27 cellular contexts compared by ENCODE assay signal in the genomic region with DNA sequence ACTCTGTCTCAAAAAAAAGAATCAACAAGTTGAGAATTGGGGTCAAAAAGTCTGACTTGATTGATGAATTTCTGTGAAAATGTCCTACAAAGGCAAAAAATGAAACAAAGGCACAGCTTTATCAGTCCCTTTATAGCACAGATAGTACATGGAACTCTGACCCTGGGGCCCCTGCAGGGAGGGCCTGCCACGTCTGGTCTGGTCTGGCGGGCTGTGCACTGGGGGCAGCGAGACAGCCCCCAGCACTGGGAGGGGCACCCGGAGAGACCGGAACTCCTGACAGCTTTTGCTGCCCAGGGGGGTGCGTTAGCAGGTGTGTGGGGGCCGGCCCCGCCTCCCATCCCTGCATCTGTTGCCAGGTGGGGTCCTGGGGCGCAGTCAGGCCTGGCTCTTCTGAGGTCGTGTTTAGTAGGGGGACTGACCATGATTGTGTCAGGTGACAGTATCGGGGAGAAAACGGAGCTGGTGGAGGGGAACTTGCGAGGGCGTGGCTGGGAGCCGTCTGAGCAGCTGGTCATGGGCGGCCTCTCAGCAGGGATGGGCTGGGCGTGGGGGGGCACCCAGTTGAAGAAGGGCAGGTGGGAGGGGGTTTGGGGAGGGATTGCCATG. TPM values are rescaled to one million over a fixed set of nuclear protein-coding genes. Genes with fewer than 3 reads are reported as not detected.
A peak's percentile ranks its signal among the peaks of the same experiment; 100 is the strongest.
DNase-seq lines count a peak whose midpoint lies in the region; ATAC-seq, FAIRE-seq and TF ChIP-seq lines count a peak whose summit lies in the region.
"Had no signal": no experiment of that assay in that cellular context is flagged by ENCODE, and none has a peak within 500 bp of the region (broad histone marks: within the 10 kb centered on the region; RNA-seq: fewer than 3 reads in every experiment).

No MANE protein-coding gene starts in this region.

- CTCF ChIA-PET in K562 (lab: Yijun Ruan, JAX; ENCODE audit: low intra/inter-chr PET ratio) = no interaction called here
- CTCF ChIA-PET in naive thymus-derived CD4-positive, alpha-beta T cell (lab: Charles Lee) = no interaction called here

- intact Hi-C loops in K562 (cut with micrococcal nuclease) = no loop called here
- intact Hi-C loops in naive thymus-derived CD4-positive, alpha-beta T cell (cut with micrococcal nuclease) = no loop called here

- H3K9ac ChIP-seq in K562 (ENCODE audit: insufficient read depth in 1 of 2, low read depth in 2 of 2, low read length in 2 of 2) = no peak overlapping the region; a peak in 1 of 4 replicates

- DNase-seq in T-helper 2 cell treated with Interferon-gamma antibody and Interleukin-4, amounts not matched to agents 5 μg/mL and 100 μg/mL, for 36 hours (ENCODE audit: low spot score) = no peak
- DNase-seq in T-helper 2 cell (no peak), GM12891 (ENCODE audit: insufficient read length, low spot score) (peak; percentile 68), K562 (ENCODE audit: extremely low read depth in 1 of 4, low spot score in 3 of 4) (no peak), retina (no peak), H7 (no peak)
- DNase-seq in naive thymus-derived CD4-positive, alpha-beta T cell = no peak
- DNase-seq: 8988T; activated CD4-positive, alpha-beta T cell treated with anti-CD3 and anti-CD28 coated beads for 48 hours; activated naive CD4-positive, alpha-beta T cell; activated T-cell treated with anti-CD3 and anti-CD28 coated beads, Interleukin-2, amount 50 U/mL, for 4 hours; amygdala; CD4-positive, alpha-beta memory T cell; effector CD8-positive, alpha-beta T cell; glutamatergic neuron; H9; kidney; lower lobe of right lung; NCI-H2081; stimulated activated CD4-positive, alpha-beta T cell treated with anti-CD3 and anti-CD28 coated beads, Interleukin-4, amount 100 ng/mL, for 24 hours had no signal

- H3K4me1 Mint-ChIP-seq in T-helper 2 cell treated with Interferon-gamma antibody and Interleukin-4, amounts not matched to agents 5 μg/mL and 100 μg/mL, for 36 hours (ENCODE audit: low read depth) = peaks cover 16% of the 10 kb centered on the region
- H3K4me1 Mint-ChIP-seq in naive thymus-derived CD4-positive, alpha-beta T cell = peaks cover 24 to 36% (median 25%) of the 10 kb centered on the region in 7 donors
- H3K4me1 Mint-ChIP-seq: H9 had no signal

- no peak overlapping the region for H3K4me3 ChIP-seq in K562
- H3K4me3 ChIP-seq in naive thymus-derived CD4-positive, alpha-beta T cell (ENCODE audit: low read length) = no peak overlapping the region
- no peak overlapping the region for H3K4me3 ChIP-seq in H7 (ENCODE audit: insufficient read depth, low read depth, low read length)
- H3K4me3 ChIP-seq: lower lobe of right lung had no signal

- H3K36me3 Mint-ChIP-seq in T-helper 2 cell treated with Interferon-gamma antibody and Interleukin-4, amounts not matched to agents 5 μg/mL and 100 μg/mL, for 36 hours (ENCODE audit: low read depth) = peaks cover 7% of the 10 kb centered on the region
- peaks cover 0 to 8% (median 3%) of the 10 kb centered on the region in 5 donors for H3K36me3 Mint-ChIP-seq in naive thymus-derived CD4-positive, alpha-beta T cell
- H3K36me3 Mint-ChIP-seq: IgD-negative memory B cell had no signal

- H3K27ac ChIP-seq in K562 (ENCODE audit: extremely low read depth, low read depth, low read length) = no peak overlapping the region
- H3K27ac ChIP-seq in naive thymus-derived CD4-positive, alpha-beta T cell (ENCODE audit: low read depth, low read length) = no peak overlapping the region
- H3K27ac ChIP-seq: lower lobe of right lung, SK-N-MC had no signal

- no peak for TF ChIP-seq EP300 in K562 (IDR thresholded peaks at IDR 0.05; ENCODE audit: low read length)

- H4K20me1 ChIP-seq in K562 (replicated peaks; ENCODE audit: control insufficient read depth, insufficient read depth, low read length) = no peaks in the 10 kb centered on the region; the same call in 1 of the 2 replicates

- 89% methylated on average over 11 of the region's 17 CpGs for WGBS in K562 (ENCODE audit: insufficient coverage, low coverage, missing lambda C conversion rate)

- FAIRE-seq in GM12891 (lab: Jason Lieb, UNC) (no peak), K562 (lab: Jason Lieb, UNC) (no peak)
- FAIRE-seq: kidney, urothelium cell line had no signal

- no peak for ATAC-seq in K562
- no peak for ATAC-seq in naive thymus-derived CD4-positive, alpha-beta T cell
- ATAC-seq in HG03045 (IDR thresholded peaks at IDR 0.05; ENCODE audit: unreplicated experiment) = no peak
- ATAC-seq: activated T-cell treated with anti-CD3 and anti-CD28 coated beads, Interleukin-2, amount 50 U/mL, for 4 hours; lower lobe of right lung; sciatic nerve; stimulated activated effector memory CD8-positive, alpha-beta T cell treated with anti-CD3 and anti-CD28 coated beads, Interleukin-12 subunit alpha, Interleukin-12 subunit beta, amount 100 ng/mL, for 72 hours had no signal

- TF ChIP-seq RAD21 in K562 (CRISPR knock-in tag; conservative IDR thresholded peaks at IDR 0.05 in 1 of 2, IDR thresholded peaks at IDR 0.05 in 1 of 2) = no peak

- TF ChIP-seq CTCF in K562 (IDR thresholded peaks at IDR 0.05 in 2 of 3, conservative IDR thresholded peaks at IDR 0.05 in 1 of 3; ENCODE audit: insufficient read depth in 2 of 3, low read depth in 1 of 3, low read length in 3 of 3) = no peak

- in situ Hi-C loops in K562 (cut with MboI) = loop anchor here (10.0 kb wide), 1 partner anchor 107 kb away; no protein-coding TSS in a partner anchor

- H3K4me3 Mint-ChIP-seq in T-helper 2 cell treated with Interferon-gamma antibody and Interleukin-4, amounts not matched to agents 5 μg/mL and 100 μg/mL, for 36 hours = no peak overlapping the region
- peak overlapping the region in 1 of 10 donors; percentile 91 for H3K4me3 Mint-ChIP-seq in naive thymus-derived CD4-positive, alpha-beta T cell
- H3K4me3 Mint-ChIP-seq: activated T-cell treated with anti-CD3 and anti-CD28 coated beads, Interleukin-2, amount 50 U/mL, for 4 hours; H9; stimulated activated effector memory CD8-positive, alpha-beta T cell treated with anti-CD3 and anti-CD28 coated beads, Interleukin-12 subunit alpha, Interleukin-12 subunit beta, amount 100 ng/mL, for 72 hours; T-helper 1 cell treated with Interleukin-12 subunit alpha and Interleukin-12 subunit beta and Interleukin-4 antibody, amounts not matched to agents 30 μg/mL and 1 μg/mL, for 36 hours had no signal

- H3K79me2 ChIP-seq in K562 (ENCODE audit: control insufficient read depth, insufficient read depth, low read length) = no peaks in the 10 kb centered on the region

- H3K27ac Mint-ChIP-seq in T-helper 2 cell treated with Interferon-gamma antibody and Interleukin-4, amounts not matched to agents 5 μg/mL and 100 μg/mL, for 36 hours = peak overlapping the region; percentile 49
- peak overlapping the region in 5 of 9 donors; percentile 45 to 93 (median 60) for H3K27ac Mint-ChIP-seq in naive thymus-derived CD4-positive, alpha-beta T cell
- H3K27ac Mint-ChIP-seq: H9; T-helper 1 cell treated with Interleukin-12 subunit alpha and Interleukin-12 subunit beta and Interleukin-4 antibody, amounts not matched to agents 30 μg/mL and 1 μg/mL, for 36 hours had no signal

- TF ChIP-seq POLR2A in GM12891 (IDR thresholded peaks at IDR 0.05; ENCODE audit: low read depth, low read length) (no peak), K562 (conservative IDR thresholded peaks at IDR 0.05) (no peak)

- peaks cover 44% of the 10 kb centered on the region; the same call in 1 of the 3 replicates for H3K36me3 ChIP-seq in K562 (ENCODE audit: control insufficient read depth, insufficient read depth, low read length)
- peaks cover 0 to 19% (median 0%) of the 10 kb centered on the region in 3 experiments for H3K36me3 ChIP-seq in naive thymus-derived CD4-positive, alpha-beta T cell (ENCODE audit: control insufficient read depth in 2 of 3, insufficient read depth in 3 of 3, low read length in 3 of 3)
- H3K36me3 ChIP-seq in H7 (replicated peaks; ENCODE audit: control insufficient read depth, insufficient read depth, low read length) = no peaks in the 10 kb centered on the region

- peaks cover 0 to 14% of the 10 kb centered on the region in 2 experiments; a peak in 2 of 5 replicates for H3K4me1 ChIP-seq in K562 (replicated peaks in 1 of 2; ENCODE audit: control insufficient read depth in 2 of 2, insufficient read depth in 2 of 2, low read length in 2 of 2)
- peaks cover 12 to 24% of the 10 kb centered on the region in 2 donors for H3K4me1 ChIP-seq in naive thymus-derived CD4-positive, alpha-beta T cell (ENCODE audit: control insufficient read depth in 2 of 2, insufficient read depth in 2 of 2, low read length in 2 of 2)

- H3K4me2 ChIP-seq in K562 (ENCODE audit: insufficient read depth, low read length) = no peak overlapping the region

- H3K9me3 ChIP-seq in K562 (replicated peaks; ENCODE audit: control insufficient read depth, insufficient read depth, low read depth, low read length) = no peaks in the 10 kb centered on the region
- no peaks in the 10 kb centered on the region for H3K9me3 ChIP-seq in naive thymus-derived CD4-positive, alpha-beta T cell (ENCODE audit: control insufficient read depth in 2 of 3, low read length in 3 of 3)
- H3K9me3 ChIP-seq: lower lobe of right lung had no signal

- H3K9me1 ChIP-seq in K562 (ENCODE audit: control insufficient read depth, insufficient read depth, low read length) = peaks cover 2% of the 10 kb centered on the region

- H3K27me3 Mint-ChIP-seq in T-helper 2 cell treated with Interferon-gamma antibody and Interleukin-4, amounts not matched to agents 5 μg/mL and 100 μg/mL, for 36 hours (ENCODE audit: low read depth) = no peaks in the 10 kb centered on the region
- H3K27me3 Mint-ChIP-seq in naive thymus-derived CD4-positive, alpha-beta T cell = no peaks in the 10 kb centered on the region
- H3K27me3 Mint-ChIP-seq: CD4-positive, alpha-beta memory T cell had no signal

- H3K27me3 ChIP-seq in K562 (ENCODE audit: control insufficient read depth in 2 of 2, insufficient read depth in 2 of 2, low read length in 2 of 2) (no peaks in the 10 kb centered on the region), H7 (ENCODE audit: control insufficient read depth, insufficient read depth, low read length) (no peaks in the 10 kb centered on the region)
- no peaks in the 10 kb centered on the region for H3K27me3 ChIP-seq in naive thymus-derived CD4-positive, alpha-beta T cell (ENCODE audit: control insufficient read depth in 2 of 2, insufficient read depth in 2 of 2, low read length in 2 of 2)

- H2AFZ ChIP-seq in K562 (ENCODE audit: low read depth, low read length) = no peak overlapping the region

- H3K9me3 Mint-ChIP-seq in T-helper 2 cell treated with Interferon-gamma antibody and Interleukin-4, amounts not matched to agents 5 μg/mL and 100 μg/mL, for 36 hours = no peaks in the 10 kb centered on the region
- H3K9me3 Mint-ChIP-seq in naive thymus-derived CD4-positive, alpha-beta T cell = no peaks in the 10 kb centered on the region
- H3K9me3 Mint-ChIP-seq: activated T-cell treated with anti-CD3 and anti-CD28 coated beads, Interleukin-2, amount 50 U/mL, for 4 hours; CD4-positive, alpha-beta memory T cell; H9; IgD-negative memory B cell; stimulated activated effector memory CD8-positive, alpha-beta T cell treated with anti-CD3 and anti-CD28 coated beads, Interleukin-12 subunit alpha, Interleukin-12 subunit beta, amount 100 ng/mL, for 72 hours; T-helper 1 cell treated with Interleukin-12 subunit alpha and Interleukin-12 subunit beta and Interleukin-4 antibody, amounts not matched to agents 30 μg/mL and 1 μg/mL, for 36 hours had no signal

- POLR2A ChIA-PET in K562 (lab: Yijun Ruan, JAX) = interaction anchor here (0.7 kb wide), 1 partner anchor 46 kb away, joined by 3 read pairs; no protein-coding TSS in a partner anchor
- POLR2A ChIA-PET in naive thymus-derived CD4-positive, alpha-beta T cell (lab: Charles Lee) = no interaction called here

- BruUV-seq in K562 (replicated peaks; lab: Mats Ljungman, UMichigan) = TSS peak; percentile 56

RNA-seq across cellular contexts. Expression of a gene that starts 51.7 kb away (rescaled TPM):
- polyA plus RNA-seq in GM12891 (2012; ENCODE audit: low read depth, missing spikeins) = 8.7 TPM
- 92.4 and 123 TPM in 2 replicates for total RNA-seq in K562 (2011; cell fraction: chromatin; rRNA removed; ENCODE audit: low replicate concordance)
- total RNA-seq in K562 (2011; cell fraction: nucleolus; rRNA removed) = 64.0 and 80.4 TPM in 2 replicates
- 41.7 and 59.0 TPM in 2 replicates for total RNA-seq in K562 (2011; cell fraction: nucleoplasm; rRNA removed)
- total RNA-seq in K562 (2014; rRNA removed) (44.8 and 52.4 TPM in 2 replicates), K562 (2014; rRNA removed; fragmentation: Illumina TruSeq; extraction: Trizol) (13.6 and 14.1 TPM in 2 replicates), K562 (2015; rRNA removed; fragmentation: Illumina TruSeq; extraction: Trizol) (16.0 and 18.6 TPM in 2 replicates), K562 (2021) (44.0 and 45.4 TPM in 2 replicates)
- polyA plus RNA-seq in K562 (2011; rRNA removed) (31.9 and 35.5 TPM in 2 replicates), K562 (2014; fragmentation: Illumina TruSeq; extraction: Trizol) (13.7 and 15.3 TPM in 2 replicates), K562 (2014; fragmentation: Nextera tagmentation; extraction: Ambion mirVana) (under 1 TPM; 0.18 to 0.28 TPM), K562 (2014; rRNA removed) (31.5 and 37.3 TPM in 2 replicates)
- polyA plus RNA-seq in K562 (2011; cell fraction: cytosol; rRNA removed) = 14.5 and 32.1 TPM in 2 replicates
- polyA plus RNA-seq in K562 (2011; cell fraction: nucleus; rRNA removed) = 70.0 and 77.3 TPM in 2 replicates
- 17.3 and 43.4 TPM in 2 replicates for polyA plus RNA-seq in K562 (2012)
- 34.2 and 53.1 TPM in 2 replicates for polyA minus RNA-seq in K562 (2011; rRNA and poly(A)+ RNA removed)
- polyA minus RNA-seq in K562 (2011; cell fraction: cytosol; rRNA and poly(A)+ RNA removed) = 20.3 and 27.3 TPM in 2 replicates
- 21.4 and 52.2 TPM in 2 replicates for polyA minus RNA-seq in K562 (2011; cell fraction: nucleus; rRNA and poly(A)+ RNA removed)
- total RNA-seq in naive thymus-derived CD4-positive, alpha-beta T cell = 10 to 100 TPM; 13.9 to 48.5 (median 15.6) TPM
- polyA plus RNA-seq in naive thymus-derived CD4-positive, alpha-beta T cell = 1 to 10 TPM; 2.1 to 2.8 TPM
- total RNA-seq in H7 (2014; rRNA removed; shearing (Covaris generic)) = 17.1 and 18.9 TPM in 2 replicates
